ENCODE assay signal across 17 cellular contexts in genomic region chr5:160211352-160211751, GRCh38. TPM values are rescaled to one million over a fixed set of nuclear protein-coding genes. Genes with fewer than 3 reads are reported as not detected.
A peak's percentile ranks its signal among the peaks of the same experiment; 100 is the strongest.
DNase-seq lines count a peak whose midpoint lies in the region; ATAC-seq and TF ChIP-seq lines count a peak whose summit lies in the region.
"Had no signal": no experiment of that assay in that cellular context is flagged by ENCODE, and none has a peak within 500 bp of the region (broad histone marks: within the 10 kb centered on the region; RNA-seq: fewer than 3 reads in every experiment).

No MANE protein-coding gene starts in this region.

- intact Hi-C loops in Right ventricle myocardium superior (cut with DNase I) (no loop called here), cardiac septum (cut with DNase I) (no loop called here), heart left ventricle (cut with DNase I) (loop anchor here in 1 of 10 donors (5.0 kb wide), 1 partner anchor 121 kb away; no protein-coding TSS in a partner anchor)

- no peaks in the 10 kb centered on the region for H3K9me2 ChIP-seq in hepatocyte (replicated peaks; ENCODE audit: insufficient read depth)

- no peak overlapping the region for H3K4me3 Mint-ChIP-seq in stimulated activated effector memory CD8-positive, alpha-beta T cell treated with anti-CD3 and anti-CD28 coated beads, Interleukin-12 subunit alpha, Interleukin-12 subunit beta, amount 100 ng/mL, for 72 hours
- H3K4me3 Mint-ChIP-seq in immature natural killer cell, result no peak overlapping the region
- H3K4me3 Mint-ChIP-seq: CD4-positive, alpha-beta memory T cell; H9 had no signal

- H3K4me1 ChIP-seq in heart left ventricle (peaks cover 0 to 5% (median 0%) of the 10 kb centered on the region in 12 donors), hepatocyte (ENCODE audit: insufficient read depth) (no peaks in the 10 kb centered on the region)

- H3K79me2 ChIP-seq in hepatocyte, result no peaks in the 10 kb centered on the region

- no peaks in the 10 kb centered on the region for H3K9me3 Mint-ChIP-seq in stimulated activated effector memory CD8-positive, alpha-beta T cell treated with anti-CD3 and anti-CD28 coated beads, Interleukin-12 subunit alpha, Interleukin-12 subunit beta, amount 100 ng/mL, for 72 hours
- H3K9me3 Mint-ChIP-seq in immature natural killer cell, result no peaks in the 10 kb centered on the region
- H3K9me3 Mint-ChIP-seq: CD4-positive, alpha-beta memory T cell; H9 had no signal

- no peaks in the 10 kb centered on the region for H3K4me1 Mint-ChIP-seq in stimulated activated effector memory CD8-positive, alpha-beta T cell treated with anti-CD3 and anti-CD28 coated beads, Interleukin-12 subunit alpha, Interleukin-12 subunit beta, amount 100 ng/mL, for 72 hours
- H3K4me1 Mint-ChIP-seq in immature natural killer cell, result no peaks in the 10 kb centered on the region
- H3K4me1 Mint-ChIP-seq: CD4-positive, alpha-beta memory T cell; H9 had no signal

- 38 to 47% (median 43%) methylated on average over 2 of the region's 2 CpGs for WGBS in heart left ventricle, 4 donors
- 81% methylated on average over 2 of the region's 2 CpGs for WGBS in hepatocyte (ENCODE audit: low lambda C conversion rate, missing lambda C conversion rate)

- H3K36me3 ChIP-seq in heart left ventricle (no peaks in the 10 kb centered on the region), hepatocyte (replicated peaks; ENCODE audit: insufficient read depth, low read depth) (no peaks in the 10 kb centered on the region)

- no peak overlapping the region for H3K27ac ChIP-seq in heart left ventricle
- peak overlapping the region; percentile 56 for H3K27ac ChIP-seq in hepatocyte
- H3K27ac ChIP-seq: C4-2B had no signal

- no peaks in the 10 kb centered on the region for H3K36me3 Mint-ChIP-seq in stimulated activated effector memory CD8-positive, alpha-beta T cell treated with anti-CD3 and anti-CD28 coated beads, Interleukin-12 subunit alpha, Interleukin-12 subunit beta, amount 100 ng/mL, for 72 hours
- H3K36me3 Mint-ChIP-seq in immature natural killer cell, result no peaks in the 10 kb centered on the region
- H3K36me3 Mint-ChIP-seq: CD4-positive, alpha-beta memory T cell had no signal

- TF ChIP-seq POLR2A in heart left ventricle (IDR thresholded peaks at IDR 0.05), result no peak

- H4K20me1 ChIP-seq in hepatocyte (ENCODE audit: insufficient read depth, poor library complexity, severe bottlenecking), result no peaks in the 10 kb centered on the region

- ATAC-seq in Right ventricle myocardium superior (ENCODE audit: poor library complexity), result peak; percentile 83
- peak; percentile 76 to 92 (median 88) for ATAC-seq in heart left ventricle
- peak; percentile 11 for ATAC-seq in stimulated activated effector memory CD8-positive, alpha-beta T cell treated with anti-CD3 and anti-CD28 coated beads, Interleukin-12 subunit alpha, Interleukin-12 subunit beta, amount 100 ng/mL, for 72 hours
- ATAC-seq: HepG2 had no signal

- no peak overlapping the region for H2AFZ ChIP-seq in hepatocyte

- DNase-seq in Right ventricle myocardium superior (no peak), cardiac septum (ENCODE audit: low spot score) (no peak), heart left ventricle (no peak), hepatocyte (ENCODE audit: low spot score) (no peak), NCI-H524 (lab: John Stamatoyannopoulos, UW) (no peak), immature natural killer cell (no peak), NCI-H1694 (lab: John Stamatoyannopoulos, UW) (no peak)
- no peak for DNase-seq in stimulated activated effector memory CD8-positive, alpha-beta T cell treated with anti-CD3 and anti-CD28 coated beads, Interleukin-12 subunit alpha, Interleukin-12 subunit beta, amount 100 ng/mL, for 72 hours (ENCODE audit: low spot score in 2 of 2)
- DNase-seq: ACHN; CD4-positive, alpha-beta memory T cell; COR-L47; DND-41; GDM1; GOT3; H9 had no signal

- H3K4me3 ChIP-seq in heart left ventricle (no peak overlapping the region), hepatocyte (no peak overlapping the region)

- TF ChIP-seq CTCF in heart left ventricle (IDR thresholded peaks at IDR 0.05) (no peak), hepatocyte (IDR thresholded peaks at IDR 0.05; ENCODE audit: poor library complexity) (no peak)

- H3K4me2 ChIP-seq in hepatocyte, result no peak overlapping the region

- H3K9me3 ChIP-seq in heart left ventricle (no peaks in the 10 kb centered on the region), hepatocyte (ENCODE audit: low read depth) (no peaks in the 10 kb centered on the region)

- H3K27me3 ChIP-seq in heart left ventricle (no peaks in the 10 kb centered on the region), hepatocyte (no peaks in the 10 kb centered on the region)

- H3K27me3 Mint-ChIP-seq in immature natural killer cell (ENCODE audit: low read depth in 3 of 3), result peaks cover 3 to 9% (median 7%) of the 10 kb centered on the region in 3 donors

- no peak overlapping the region for H3K27ac Mint-ChIP-seq in stimulated activated effector memory CD8-positive, alpha-beta T cell treated with anti-CD3 and anti-CD28 coated beads, Interleukin-12 subunit alpha, Interleukin-12 subunit beta, amount 100 ng/mL, for 72 hours
- H3K27ac Mint-ChIP-seq in immature natural killer cell, result no peak overlapping the region
- H3K27ac Mint-ChIP-seq: CD4-positive, alpha-beta memory T cell; H9 had no signal

RNA-seq across cellular contexts. Expression of gene FABP6, which starts 18.0 kb away (rescaled TPM):
- total RNA-seq in Right ventricle myocardium superior (3.4 TPM), cardiac septum (not detected), heart left ventricle (1 to 10 TPM in 8 of 9 donors, under 1 TPM in 1; 0.83 to 4.8 (median 2.3) TPM), hepatocyte (51.5 and 55.7 TPM in 2 replicates)
- polyA plus RNA-seq in heart left ventricle (1 to 10 TPM in 1 of 2 donors, under 1 TPM in 1; 0.25 to 6.2 TPM), hepatocyte (7.2 and 12.2 TPM in 2 replicates), immature natural killer cell (not detected)
- total RNA-seq: CD4-positive, alpha-beta memory T cell; HepG2 had no signal
- polyA plus RNA-seq: CD4-positive, alpha-beta memory T cell had no signal

Comparison
In these comparisons a context has a peak if more than half of its experiments do, and no peak if none do; other contexts are left out.
1. ATAC-seq: peak in every context shown above with its lines; median percentile 88 in heart left ventricle; 83 in Right ventricle myocardium superior; 11 in stimulated activated effector memory CD8-positive, alpha-beta T cell treated with anti-CD3 and anti-CD28 coated beads, Interleukin-12 subunit alpha, Interleukin-12 subunit beta, amount 100 ng/mL, for 72 hours.